ENCODE assay signal across 18 cellular contexts in genomic region chr1:28028873-28029654, GRCh38. TPM values are rescaled to one million over a fixed set of nuclear protein-coding genes. Genes with fewer than 3 reads are reported as not detected.
DNase-seq lines count a peak whose midpoint lies in the region; ATAC-seq and TF ChIP-seq lines count a peak whose summit lies in the region.
"Had no signal": no experiment of that assay in that cellular context is flagged by ENCODE, and none has a peak within 500 bp of the region (broad histone marks: within the 10 kb centered on the region; RNA-seq: fewer than 3 reads in every experiment).

No MANE protein-coding gene starts in this region.

- intact Hi-C loops in tibial artery (cut with DNase I; ENCODE audit: low total_unique reads), result no loop called here

- no peaks in the 10 kb centered on the region for H3K27me3 Mint-ChIP-seq in activated T-cell treated with anti-CD3 and anti-CD28 coated beads, Interleukin-2, amount 50 U/mL, for 72 hours (ENCODE audit: low read depth)
- no peaks in the 10 kb centered on the region for H3K27me3 Mint-ChIP-seq in activated T-cell treated with anti-CD3 and anti-CD28 coated beads, Interleukin-2, amount 50 U/mL, for 4 hours (ENCODE audit: low read depth)
- H3K27me3 Mint-ChIP-seq in immature natural killer cell (ENCODE audit: low read depth in 3 of 3), result no peaks in the 10 kb centered on the region
- H3K27me3 Mint-ChIP-seq: activated naive CD4-positive, alpha-beta T cell treated with anti-CD3 and anti-CD28 coated beads, Interleukin-2, amount 10 ng/mL, durations not matched to agents 7 days and 5 days; memory B cell had no signal

- no peak for TF ChIP-seq POLR2A in GM18505 (IDR thresholded peaks at IDR 0.05; ENCODE audit: borderline replicate concordance, extremely low read depth, insufficient read depth, insufficient read length)

- DNase-seq in activated T-cell treated with anti-CD3 and anti-CD28 coated beads, Interleukin-2, amount 50 U/mL, for 72 hours, result no peak
- DNase-seq in activated T-cell treated with anti-CD3 and anti-CD28 coated beads, Interleukin-2, amount 50 U/mL, for 4 hours, result no peak
- peak; percentile 42 for DNase-seq in astrocyte of the spinal cord (ENCODE audit: low read depth, low spot score)
- peak in 1 of 3 donors; percentile 1 for DNase-seq in immature natural killer cell
- no peak for DNase-seq in tibial artery
- DNase-seq in MV-4-11 (lab: John Stamatoyannopoulos, UW), result no peak
- DNase-seq in putamen (ENCODE audit: low spot score), result no peak
- DNase-seq: 8988T; activated CD4-positive, CD25-positive, alpha-beta regulatory T cell treated with anti-CD3 and anti-CD28 coated beads, Interleukin-2, amount 50 U/mL, for 72 hours; activated CD8-positive, alpha-beta memory T cell treated with anti-CD3 and anti-CD28 coated beads, Interleukin-2, amount 50 U/mL, for 48 hours; activated naive CD4-positive, alpha-beta T cell treated with anti-CD3 and anti-CD28 coated beads, Interleukin-2, amount 10 ng/mL, durations not matched to agents 7 days and 5 days; NCI-H1436; sigmoid colon; transverse colon had no signal

- H3K27me3 ChIP-seq in tibial artery, result no peaks in the 10 kb centered on the region
- H3K27me3 ChIP-seq: breast epithelium, neutrophil, sigmoid colon, transverse colon had no signal

- no peaks in the 10 kb centered on the region for H3K9me3 ChIP-seq in tibial artery
- H3K9me3 ChIP-seq: breast epithelium, neutrophil, sigmoid colon, transverse colon had no signal

- no peaks in the 10 kb centered on the region for H3K9me3 Mint-ChIP-seq in activated T-cell treated with anti-CD3 and anti-CD28 coated beads, Interleukin-2, amount 50 U/mL, for 72 hours
- no peaks in the 10 kb centered on the region for H3K9me3 Mint-ChIP-seq in activated T-cell treated with anti-CD3 and anti-CD28 coated beads, Interleukin-2, amount 50 U/mL, for 4 hours
- H3K9me3 Mint-ChIP-seq in immature natural killer cell, result no peaks in the 10 kb centered on the region
- H3K9me3 Mint-ChIP-seq: activated naive CD4-positive, alpha-beta T cell treated with anti-CD3 and anti-CD28 coated beads, Interleukin-2, amount 10 ng/mL, durations not matched to agents 7 days and 5 days; memory B cell had no signal

- in situ Hi-C loops in astrocyte of the spinal cord (cut with HindIII; ENCODE audit: low sequenced_read_pairs), result no loop called here

- H3K4me3 ChIP-seq in astrocyte of the spinal cord (ENCODE audit: low read depth, low read length), result no peak overlapping the region
- no peak overlapping the region for H3K4me3 ChIP-seq in tibial artery
- H3K4me3 ChIP-seq: breast epithelium, sigmoid colon, transverse colon had no signal

- TF ChIP-seq CTCF in astrocyte of the spinal cord (IDR thresholded peaks at IDR 0.05; ENCODE audit: low read depth, low read length) (no peak), tibial artery (IDR thresholded peaks at IDR 0.05) (no peak)

- no peaks in the 10 kb centered on the region for H3K4me1 Mint-ChIP-seq in activated T-cell treated with anti-CD3 and anti-CD28 coated beads, Interleukin-2, amount 50 U/mL, for 72 hours (ENCODE audit: low read depth)
- H3K4me1 Mint-ChIP-seq in activated T-cell treated with anti-CD3 and anti-CD28 coated beads, Interleukin-2, amount 50 U/mL, for 4 hours (ENCODE audit: low read depth), result no peaks in the 10 kb centered on the region
- peaks cover 24 to 37% of the 10 kb centered on the region in 2 donors for H3K4me1 Mint-ChIP-seq in immature natural killer cell
- H3K4me1 Mint-ChIP-seq: memory B cell had no signal

- H3K4me1 ChIP-seq in tibial artery, result peaks cover 0 to 20% (median 5%) of the 10 kb centered on the region in 4 donors
- H3K4me1 ChIP-seq: breast epithelium had no signal

- peak overlapping the region; percentile 42 for H3K27ac Mint-ChIP-seq in activated T-cell treated with anti-CD3 and anti-CD28 coated beads, Interleukin-2, amount 50 U/mL, for 72 hours
- peak overlapping the region; percentile 64 to 86 (median 80) for H3K27ac Mint-ChIP-seq in immature natural killer cell
- H3K27ac Mint-ChIP-seq: activated naive CD4-positive, alpha-beta T cell treated with anti-CD3 and anti-CD28 coated beads, Interleukin-2, amount 10 ng/mL, durations not matched to agents 7 days and 5 days; memory B cell had no signal

- no peak overlapping the region for H3K4me3 Mint-ChIP-seq in activated T-cell treated with anti-CD3 and anti-CD28 coated beads, Interleukin-2, amount 50 U/mL, for 72 hours
- no peak overlapping the region for H3K4me3 Mint-ChIP-seq in activated T-cell treated with anti-CD3 and anti-CD28 coated beads, Interleukin-2, amount 50 U/mL, for 4 hours
- H3K4me3 Mint-ChIP-seq in immature natural killer cell, result peak overlapping the region in 1 of 5 donors; percentile 21
- H3K4me3 Mint-ChIP-seq: activated naive CD4-positive, alpha-beta T cell treated with anti-CD3 and anti-CD28 coated beads, Interleukin-2, amount 10 ng/mL, durations not matched to agents 7 days and 5 days; memory B cell had no signal

- ATAC-seq in activated T-cell treated with anti-CD3 and anti-CD28 coated beads, Interleukin-2, amount 50 U/mL, for 72 hours (replicated peaks in 1 of 2), result no peak
- ATAC-seq in activated T-cell treated with anti-CD3 and anti-CD28 coated beads, Interleukin-2, amount 50 U/mL, for 4 hours, result no peak
- ATAC-seq in GM18505 (IDR thresholded peaks at IDR 0.05; ENCODE audit: unreplicated experiment), result no peak

- H3K36me3 Mint-ChIP-seq in activated T-cell treated with anti-CD3 and anti-CD28 coated beads, Interleukin-2, amount 50 U/mL, for 72 hours (ENCODE audit: insufficient read depth in 2 of 2), result peaks cover 0 to 1% of the 10 kb centered on the region in 2 donors
- peaks cover 10% of the 10 kb centered on the region for H3K36me3 Mint-ChIP-seq in activated T-cell treated with anti-CD3 and anti-CD28 coated beads, Interleukin-2, amount 50 U/mL, for 4 hours (ENCODE audit: insufficient read depth)
- H3K36me3 Mint-ChIP-seq in immature natural killer cell, result peaks cover 0 to 4% (median 3%) of the 10 kb centered on the region in 3 donors

- peak overlapping the region; percentile 48 to 55 for H3K27ac ChIP-seq in tibial artery
- H3K27ac ChIP-seq: breast epithelium, neutrophil, transverse colon had no signal

- H3K36me3 ChIP-seq in tibial artery, result no peaks in the 10 kb centered on the region
- H3K36me3 ChIP-seq: breast epithelium, transverse colon had no signal

RNA-seq across cellular contexts. Expression of gene EYA3, which starts 59.3 kb away (rescaled TPM):
- 10 to 100 TPM; 27.0 to 28.9 TPM for total RNA-seq in activated T-cell treated with anti-CD3 and anti-CD28 coated beads, Interleukin-2, amount 50 U/mL, for 72 hours
- total RNA-seq in activated T-cell treated with anti-CD3 and anti-CD28 coated beads, Interleukin-2, amount 50 U/mL, for 4 hours, result 10 to 100 TPM; 26.6 to 29.6 (median 28.1) TPM
- 10 to 100 TPM in 1 of 3 donors, 1 to 10 TPM in 2; 7.8 to 15.6 (median 9.3) TPM for polyA plus RNA-seq in immature natural killer cell
